22 cellular contexts compared by ENCODE assay signal in genomic region chr6:22765015-22765414, GRCh38.
DNase-seq lines count a peak whose midpoint lies in the region; TF ChIP-seq lines count a peak whose summit lies in the region.
"Had no signal": no experiment of that assay in that cellular context is flagged by ENCODE, and none has a peak within 500 bp of the region (broad histone marks: within the 10 kb centered on the region; RNA-seq: fewer than 3 reads in every experiment).

No MANE protein-coding gene starts in this region.

- no peak overlapping the region for H3K4me3 Mint-ChIP-seq in activated CD4-positive, alpha-beta T cell treated with anti-CD3 and anti-CD28 coated beads, Interleukin-2, amount 10 ng/mL, durations not matched to agents 7 days and 5 days
- H3K4me3 Mint-ChIP-seq: activated CD8-positive, alpha-beta T cell treated with anti-CD3 and anti-CD28 coated beads, Interleukin-2, amount 10 ng/mL, durations not matched to agents 7 days and 5 days; activated naive CD4-positive, alpha-beta T cell treated with anti-CD3 and anti-CD28 coated beads for 36 hours; activated T-cell treated with anti-CD3 and anti-CD28 coated beads, Interleukin-2, amount 50 U/mL, for 24 hours; B cell had no signal

- no peak overlapping the region for H3K27ac Mint-ChIP-seq in activated CD4-positive, alpha-beta T cell treated with anti-CD3 and anti-CD28 coated beads, Interleukin-2, amount 10 ng/mL, durations not matched to agents 7 days and 5 days
- H3K27ac Mint-ChIP-seq: activated CD8-positive, alpha-beta T cell treated with anti-CD3 and anti-CD28 coated beads, Interleukin-2, amount 10 ng/mL, durations not matched to agents 7 days and 5 days; activated naive CD4-positive, alpha-beta T cell treated with anti-CD3 and anti-CD28 coated beads for 36 hours; activated T-cell treated with anti-CD3 and anti-CD28 coated beads, Interleukin-2, amount 50 U/mL, for 24 hours; B cell had no signal

- no peak for TF ChIP-seq CTCF in fibroblast of the aortic adventitia (IDR thresholded peaks at IDR 0.05; ENCODE audit: insufficient read depth, low read length)

- no peaks in the 10 kb centered on the region for H3K36me3 Mint-ChIP-seq in activated CD4-positive, alpha-beta T cell treated with anti-CD3 and anti-CD28 coated beads, Interleukin-2, amount 10 ng/mL, durations not matched to agents 7 days and 5 days (ENCODE audit: low read depth)

- H3K9me3 Mint-ChIP-seq in activated CD4-positive, alpha-beta T cell treated with anti-CD3 and anti-CD28 coated beads, Interleukin-2, amount 10 ng/mL, durations not matched to agents 7 days and 5 days: peaks cover 3% of the 10 kb centered on the region

- CTCF ChIA-PET in activated CD4-positive, alpha-beta T cell treated with anti-CD3 and anti-CD28 coated beads, Interleukin-2, amount 10 ng/mL, durations not matched to agents 7 days and 5 days (lab: Charles Lee): no interaction called here

- no peaks in the 10 kb centered on the region for H3K27me3 Mint-ChIP-seq in activated CD4-positive, alpha-beta T cell treated with anti-CD3 and anti-CD28 coated beads, Interleukin-2, amount 10 ng/mL, durations not matched to agents 7 days and 5 days
- H3K27me3 Mint-ChIP-seq: activated T-cell treated with anti-CD3 and anti-CD28 coated beads, Interleukin-2, amount 50 U/mL, for 24 hours; B cell had no signal

- DNase-seq in DMS53 (lab: John Stamatoyannopoulos, UW) (peak; percentile 42), DMS53 treated with DMSO at 0.1 percent for 48 hours (lab: John Stamatoyannopoulos, UW; ENCODE audit: unreplicated experiment) (no peak), astrocyte of the hippocampus (ENCODE audit: low read depth, low spot score) (peak; percentile 54), fibroblast of the aortic adventitia (ENCODE audit: low read depth) (peak; percentile 40), DMS79 treated with DMSO at 0.1 percent for 48 hours (lab: John Stamatoyannopoulos, UW) (no peak)
- no peak for DNase-seq in activated CD4-positive, alpha-beta T cell treated with anti-CD3 and anti-CD28 coated beads, Interleukin-2, amount 10 ng/mL, durations not matched to agents 7 days and 5 days
- DNase-seq in stimulated activated CD4-positive, alpha-beta T cell treated with anti-CD3 and anti-CD28 coated beads, Interleukin-1b, Interleukin-23, amount 100 ng/mL, for 48 hours: no peak
- DNase-seq in stimulated activated naive CD4-positive, alpha-beta T cell (lab: John Stamatoyannopoulos, UW): no peak
- DNase-seq: activated CD8-positive, alpha-beta T cell treated with anti-CD3 and anti-CD28 coated beads, Interleukin-2, amount 10 ng/mL, durations not matched to agents 7 days and 5 days; activated naive CD4-positive, alpha-beta T cell treated with anti-CD3 and anti-CD28 coated beads for 36 hours; activated T-cell treated with anti-CD3 and anti-CD28 coated beads, Interleukin-2, amount 50 U/mL, for 24 hours; GF-D8; NCI-H146; NCI-H2171 treated with DMSO at 0.1 percent for 48 hours; nucleus accumbens; right lobe of liver; SIG-M5; stimulated activated naive CD8-positive, alpha-beta T cell treated with anti-CD3 and anti-CD28 coated beads, Interleukin-15, Interleukin-2, amounts not matched to agents 100 U/mL and 50 U/mL, for 24 hours; tibial artery had no signal

- no peaks in the 10 kb centered on the region for H3K4me1 Mint-ChIP-seq in activated CD4-positive, alpha-beta T cell treated with anti-CD3 and anti-CD28 coated beads, Interleukin-2, amount 10 ng/mL, durations not matched to agents 7 days and 5 days
- H3K4me1 Mint-ChIP-seq: B cell had no signal

- no peak overlapping the region for H3K4me3 ChIP-seq in fibroblast of the aortic adventitia (ENCODE audit: low read depth, low read length)
- H3K4me3 ChIP-seq: ascending aorta, coronary artery, right lobe of liver, tibial artery had no signal

- POLR2A ChIA-PET in activated CD4-positive, alpha-beta T cell treated with anti-CD3 and anti-CD28 coated beads, Interleukin-2, amount 10 ng/mL, durations not matched to agents 7 days and 5 days (lab: Charles Lee): no interaction called here

Comparison
In these comparisons a context has a peak if more than half of its experiments do, and no peak if none do; other contexts are left out.
1. DNase-seq: peak in DMS53 (single experiment), astrocyte of the hippocampus (single experiment) and fibroblast of the aortic adventitia (single experiment); none in DMS53 treated with DMSO at 0.1 percent for 48 hours (single experiment), activated CD4-positive, alpha-beta T cell treated with anti-CD3 and anti-CD28 coated beads, Interleukin-2, amount 10 ng/mL, durations not matched to agents 7 days and 5 days (single experiment), DMS79 treated with DMSO at 0.1 percent for 48 hours (single experiment), stimulated activated CD4-positive, alpha-beta T cell treated with anti-CD3 and anti-CD28 coated beads, Interleukin-1b, Interleukin-23, amount 100 ng/mL, for 48 hours (single experiment) and stimulated activated naive CD4-positive, alpha-beta T cell (0 of 6).